10 cellular contexts compared by ENCODE assay signal in genomic region chr7:84921154-84921553, GRCh38.
"Had no signal": no experiment of that assay in that cellular context is flagged by ENCODE, and none has a peak within 500 bp of the region (broad histone marks: within the 10 kb centered on the region; RNA-seq: fewer than 3 reads in every experiment).

No MANE protein-coding gene starts in this region.

- H3K36me3 ChIP-seq: HAP-1 had no signal

- H3K4me2 ChIP-seq: KMS-11 had no signal

- ATAC-seq: HCT116, HepG2 had no signal

- H3K4me3 Mint-ChIP-seq: HFFc6 had no signal

- H3K4me3 ChIP-seq: GM23248, HAP-1 had no signal

- H3K27ac ChIP-seq: GM23248, HL-60, KMS-11 had no signal

- H3K4me1 ChIP-seq: HAP-1 had no signal

- H3K9me3 ChIP-seq: HAP-1 had no signal

- H3K27ac Mint-ChIP-seq: HFFc6 had no signal

- H2AFZ ChIP-seq: GM23248 had no signal

- H3K9me3 Mint-ChIP-seq: HFFc6 had no signal

- DNase-seq: GM23248, GOT3, H7, HFFc6, KBM-7 had no signal

- H3K9ac ChIP-seq: GM23248, KMS-11 had no signal
